In genomic region chr4:55907469-55907868, GRCh38 we compare ENCODE assay signal across 1 cellular context.
TF ChIP-seq lines count a peak whose summit lies in the region.

No MANE protein-coding gene starts in this region.

TF ChIP-seq in HCT116, 20 proteins besides CTCF, POLR2A, EP300 and RAD21:
- no peak for TF ChIP-seq ATF3 (IDR thresholded peaks at IDR 0.05)
- no peak for TF ChIP-seq FOSL1 (IDR thresholded peaks at IDR 0.05; ENCODE audit: low read depth)
- TF ChIP-seq SRF (IDR thresholded peaks at IDR 0.05; ENCODE audit: low read depth): no peak
- no peak for TF ChIP-seq ZBTB33 (IDR thresholded peaks at IDR 0.05; ENCODE audit: extremely low read depth, insufficient replicate concordance, low read length)
